ENCODE assay signal across 8 cellular contexts in the genomic region with DNA sequence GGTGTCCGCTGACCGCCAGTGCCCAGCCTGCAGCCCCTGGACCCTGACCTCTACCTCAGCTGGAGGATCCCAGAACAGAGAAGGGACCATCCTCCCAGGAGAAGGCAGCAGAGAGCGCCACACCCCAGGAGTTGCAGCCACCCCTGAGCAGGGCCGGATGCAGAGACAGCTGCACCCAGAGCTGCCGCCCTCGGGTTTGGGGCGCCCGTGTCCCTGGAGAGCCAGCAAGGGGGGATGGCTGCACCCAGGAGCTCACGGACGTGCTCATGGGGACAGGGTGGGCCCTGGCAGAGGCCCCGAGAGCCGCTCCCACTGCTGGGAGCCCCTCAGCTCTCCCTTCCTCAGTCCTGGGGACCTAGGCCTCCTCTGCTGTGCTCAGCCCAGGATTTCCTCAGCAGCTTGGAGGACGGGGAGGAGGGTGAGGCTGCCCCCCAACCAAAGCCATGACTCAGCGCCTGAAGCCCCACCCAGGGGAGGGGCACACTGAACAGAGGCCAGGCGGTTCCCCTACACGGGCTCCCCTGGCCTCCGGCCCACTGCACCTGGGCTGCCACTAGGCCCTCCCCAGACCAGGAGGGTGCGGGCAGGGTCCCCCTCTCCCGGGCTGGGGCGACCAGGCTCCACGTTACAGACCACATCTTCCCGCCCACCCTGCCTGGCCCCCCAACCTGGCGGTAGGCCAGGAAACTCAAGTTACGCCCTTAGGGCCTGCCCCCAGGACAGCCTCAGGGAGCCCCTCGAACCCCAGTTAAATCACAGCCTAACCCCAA. TPM values are rescaled to one million over a fixed set of nuclear protein-coding genes. Genes with fewer than 3 reads are reported as not detected.
DNase-seq lines count a peak whose midpoint lies in the region; ATAC-seq, FAIRE-seq and TF ChIP-seq lines count a peak whose summit lies in the region.

No MANE protein-coding gene starts in this region.

- no peaks in the 10 kb centered on the region for H3K9me2 ChIP-seq in hepatocyte (replicated peaks; ENCODE audit: insufficient read depth)

- H3K9me3 ChIP-seq in hepatocyte (ENCODE audit: low read depth) (no peaks in the 10 kb centered on the region), small intestine (ENCODE audit: control insufficient read depth, low read depth) (no peaks in the 10 kb centered on the region)

- H4K20me1 ChIP-seq in hepatocyte (ENCODE audit: insufficient read depth, poor library complexity, severe bottlenecking), result peaks cover 27% of the 10 kb centered on the region

- H3K4me3 ChIP-seq in hepatocyte (peak overlapping the region; percentile 29), small intestine (ENCODE audit: low read depth in 1 of 2, low read length in 2 of 2) (peak overlapping the region in 1 of 2 donors; percentile 68)

- ATAC-seq in T-cell (replicated peaks in 1 of 4), result peak; percentile 24 to 54 (median 46)
- ATAC-seq in HG02973 (IDR thresholded peaks at IDR 0.05; ENCODE audit: unreplicated experiment), result no peak
- no peak for ATAC-seq in HG03571 (IDR thresholded peaks at IDR 0.05; ENCODE audit: unreplicated experiment)

- POLR2A ChIA-PET in T-cell (lab: Charles Lee), result no interaction called here

- H3K4me1 Mint-ChIP-seq in T-cell, result peaks cover 21 to 29% (median 24%) of the 10 kb centered on the region in 3 donors

- DNase-seq in COR-L47 (lab: John Stamatoyannopoulos, UW), result peak; percentile 44
- DNase-seq in HS-5 (ENCODE audit: low read depth), result peak; percentile 56
- peak; percentile 32 to 81 (median 59) for DNase-seq in T-cell
- peak; percentile 90 for DNase-seq in hepatocyte (ENCODE audit: low spot score)
- peak; percentile 83 for DNase-seq in small intestine

- H3K4me3 Mint-ChIP-seq in T-cell, result peak overlapping the region; percentile 80 to 88 (median 86)

- H3K27ac Mint-ChIP-seq in T-cell, result peak overlapping the region; percentile 69 to 78

- H3K27me3 Mint-ChIP-seq in T-cell, result no peaks in the 10 kb centered on the region

- peaks cover 63% of the 10 kb centered on the region for H3K79me2 ChIP-seq in hepatocyte

- H3K27ac ChIP-seq in angular gyrus (ENCODE audit: low read depth, low read length), result peak overlapping the region; percentile 93
- H3K27ac ChIP-seq in hepatocyte, result peak overlapping the region; percentile 93
- peak overlapping the region; percentile 44 to 77 for H3K27ac ChIP-seq in small intestine (ENCODE audit: low read depth in 1 of 2, low read length in 1 of 2)

- WGBS in hepatocyte (ENCODE audit: low lambda C conversion rate, missing lambda C conversion rate), result 61% methylated on average over 14 of the region's 25 CpGs
- 10 to 17% (median 12%) methylated on average over 20 to 25 of the region's 25 CpGs for WGBS in small intestine, 3 donors

- H3K4me2 ChIP-seq in hepatocyte, result peak overlapping the region; percentile 99

- H3K36me3 Mint-ChIP-seq in T-cell, result no peaks in the 10 kb centered on the region

- peaks cover 41% of the 10 kb centered on the region for H3K4me1 ChIP-seq in hepatocyte (ENCODE audit: insufficient read depth)
- H3K4me1 ChIP-seq in small intestine (ENCODE audit: control insufficient read depth in 2 of 2, insufficient read depth in 1 of 2, low read depth in 1 of 2, low read length in 1 of 2), result peaks cover 7 to 13% of the 10 kb centered on the region in 2 donors

- no peaks in the 10 kb centered on the region for H3K27me3 ChIP-seq in hepatocyte
- H3K27me3 ChIP-seq in small intestine (ENCODE audit: control insufficient read depth in 2 of 2, insufficient read depth in 2 of 2, low read length in 2 of 2), result no peaks in the 10 kb centered on the region

- CTCF ChIA-PET in T-cell (lab: Charles Lee), result interaction anchor here in 1 of 2 donors (1.0 kb wide), 1 partner anchor 66 kb away, joined by 3 read pairs; no protein-coding TSS in a partner anchor

- H2AFZ ChIP-seq in hepatocyte, result no peak overlapping the region

- H3K36me3 ChIP-seq in hepatocyte (replicated peaks; ENCODE audit: insufficient read depth, low read depth) (no peaks in the 10 kb centered on the region), small intestine (ENCODE audit: control insufficient read depth in 2 of 2, insufficient read depth in 2 of 2, low read length in 2 of 2) (no peaks in the 10 kb centered on the region)

- no peaks in the 10 kb centered on the region for H3K9me3 Mint-ChIP-seq in T-cell

- FAIRE-seq in small intestine (lab: Jason Lieb, UNC), result no peak

- peak; percentile 11 for TF ChIP-seq CTCF in hepatocyte (IDR thresholded peaks at IDR 0.05; ENCODE audit: poor library complexity)

RNA-seq across cellular contexts. Expression of gene ACAP3, which starts 2.2 kb away (rescaled TPM):
- 100 to 1,000 TPM in 2 of 5 donors, 10 to 100 TPM in 3; 63.0 to 107 (median 99.8) TPM for total RNA-seq in T-cell
- total RNA-seq in hepatocyte, result 50.9 and 56.0 TPM in 2 replicates
- polyA plus RNA-seq in hepatocyte, result 87.1 and 108 TPM in 2 replicates
- polyA plus RNA-seq in small intestine, result 10 to 100 TPM; 28.6 to 71.1 (median 50.0) TPM

RNA-seq across cellular contexts. Expression of gene PUSL1, which starts 2.9 kb away (rescaled TPM):
- total RNA-seq in T-cell (10 to 100 TPM; 16.7 to 26.4 (median 22.6) TPM), hepatocyte (27.7 and 36.2 TPM in 2 replicates)
- polyA plus RNA-seq in hepatocyte (27.4 and 37.2 TPM in 2 replicates), small intestine (10 to 100 TPM; 16.8 to 22.7 (median 20.0) TPM)

RNA-seq across cellular contexts. Expression of gene INTS11, which starts 19.0 kb away (rescaled TPM):
- total RNA-seq in T-cell, result 100 to 1,000 TPM; 161 to 200 (median 182) TPM
- 72.1 and 80.6 TPM in 2 replicates for total RNA-seq in hepatocyte
- polyA plus RNA-seq in hepatocyte, result 73.7 and 80.4 TPM in 2 replicates
- 100 to 1,000 TPM in 2 of 3 donors, 10 to 100 TPM in 1; 94.9 to 331 (median 245) TPM for polyA plus RNA-seq in small intestine

RNA-seq across cellular contexts. Expression of gene CPTP, which starts 19.1 kb away (rescaled TPM):
- 10 to 100 TPM; 15.8 to 35.8 (median 29.9) TPM for total RNA-seq in T-cell
- total RNA-seq in hepatocyte, result 12.8 and 22.9 TPM in 2 replicates
- polyA plus RNA-seq in hepatocyte, result 43.2 and 45.6 TPM in 2 replicates
- 10 to 100 TPM; 26.1 to 71.3 (median 64.0) TPM for polyA plus RNA-seq in small intestine

RNA-seq across cellular contexts. Expression of gene SCNN1D, which starts 25.2 kb away (rescaled TPM):
- total RNA-seq in T-cell (10 to 100 TPM in 4 of 5 donors, 1 to 10 TPM in 1; 9.5 to 15.3 (median 11.1) TPM), hepatocyte (1.0 and 1.8 TPM in 2 replicates)
- polyA plus RNA-seq in hepatocyte (3.5 and 3.9 TPM in 2 replicates), small intestine (10 to 100 TPM in 2 of 3 donors, 1 to 10 TPM in 1; 6.5 to 37.1 (median 27.8) TPM)

Comparison
In these comparisons a context has a peak if more than half of its experiments do, and no peak if none do; other contexts are left out.
1. ATAC-seq: peak in T-cell (4 of 4); none in HG02973 (single experiment) and HG03571 (single experiment).
2. Peak in every context shown above with its lines, with median percentiles within 50 percentile points of each other: DNase-seq and H3K27ac ChIP-seq.